In the genomic region with DNA sequence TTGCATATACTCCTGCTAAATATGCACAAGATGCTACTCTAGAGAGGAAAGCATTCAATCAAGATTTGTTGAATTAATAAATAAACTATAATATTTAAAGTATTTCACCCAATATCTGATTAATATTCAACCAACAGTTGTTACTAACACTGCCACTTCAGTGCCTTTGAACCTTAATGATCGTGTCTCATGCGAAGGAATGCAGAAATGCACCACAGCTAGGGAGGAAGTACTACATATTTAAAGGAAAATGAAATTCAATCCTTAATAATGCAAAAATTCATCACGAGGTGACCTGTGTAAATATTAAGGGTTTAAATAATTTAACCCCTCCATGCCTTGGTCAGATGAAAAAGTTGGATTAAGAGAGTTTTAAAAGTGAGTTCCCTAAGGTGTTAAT, we compare ENCODE assay signal across 9 cellular contexts.
"Had no signal": no experiment of that assay in that cellular context is flagged by ENCODE, and none has a peak within 500 bp of the region (broad histone marks: within the 10 kb centered on the region; RNA-seq: fewer than 3 reads in every experiment).

No MANE protein-coding gene starts in this region.

- H3K27ac ChIP-seq: GM23248 had no signal

- H3K27ac Mint-ChIP-seq: GM23338, H9, HFFc6 had no signal

- ATAC-seq: GM23338, HCT116 had no signal

- H3K9me3 Mint-ChIP-seq: HFFc6 had no signal

- H3K4me3 Mint-ChIP-seq: GM23338, H9, HFFc6 had no signal

- H3K36me3 ChIP-seq: HAP-1 had no signal

- H3K4me3 ChIP-seq: GM23248, GM23338, HAP-1 had no signal

- H3K9me3 ChIP-seq: HAP-1 had no signal

- DNase-seq: GM23248, GOT3, H7, H9, HCEC 1CT, HFFc6 had no signal
